27 cellular contexts compared by ENCODE assay signal in genomic region chr6:150846641-150847040, GRCh38.
"Had no signal": no experiment of that assay in that cellular context is flagged by ENCODE, and none has a peak within 500 bp of the region (broad histone marks: within the 10 kb centered on the region; RNA-seq: fewer than 3 reads in every experiment).

No MANE protein-coding gene starts in this region.

- ATAC-seq: esophagus mucosa; heart right ventricle; left lobe of liver; naive thymus-derived CD4-positive, alpha-beta T cell; sciatic nerve; stimulated activated effector memory CD8-positive, alpha-beta T cell treated with anti-CD3 and anti-CD28 coated beads, Interleukin-12 subunit alpha, Interleukin-12 subunit beta, amount 100 ng/mL, for 72 hours had no signal

- H3K4me3 Mint-ChIP-seq: naive thymus-derived CD4-positive, alpha-beta T cell; nephron; neural progenitor cell; stimulated activated effector memory CD8-positive, alpha-beta T cell treated with anti-CD3 and anti-CD28 coated beads, Interleukin-12 subunit alpha, Interleukin-12 subunit beta, amount 100 ng/mL, for 72 hours had no signal

- H3K4me1 Mint-ChIP-seq: nephron; stimulated activated effector memory CD8-positive, alpha-beta T cell treated with anti-CD3 and anti-CD28 coated beads, Interleukin-12 subunit alpha, Interleukin-12 subunit beta, amount 100 ng/mL, for 72 hours had no signal

- H3K4me2 ChIP-seq: neural progenitor cell had no signal

- H3K27ac Mint-ChIP-seq: naive thymus-derived CD4-positive, alpha-beta T cell; nephron; neural progenitor cell; progenitor cell of endocrine pancreas; stimulated activated effector memory CD8-positive, alpha-beta T cell treated with anti-CD3 and anti-CD28 coated beads, Interleukin-12 subunit alpha, Interleukin-12 subunit beta, amount 100 ng/mL, for 72 hours had no signal

- H3K36me3 Mint-ChIP-seq: naive thymus-derived CD4-positive, alpha-beta T cell; stimulated activated effector memory CD8-positive, alpha-beta T cell treated with anti-CD3 and anti-CD28 coated beads, Interleukin-12 subunit alpha, Interleukin-12 subunit beta, amount 100 ng/mL, for 72 hours had no signal

- H3K36me3 ChIP-seq: neural progenitor cell, thyroid gland had no signal

- H3K9me3 ChIP-seq: heart right ventricle, stomach, thyroid gland had no signal

- H3K9me3 Mint-ChIP-seq: naive thymus-derived CD4-positive, alpha-beta T cell; nephron; neural progenitor cell; stimulated activated effector memory CD8-positive, alpha-beta T cell treated with anti-CD3 and anti-CD28 coated beads, Interleukin-12 subunit alpha, Interleukin-12 subunit beta, amount 100 ng/mL, for 72 hours had no signal

- H3K4me3 ChIP-seq: dorsolateral prefrontal cortex, heart right ventricle, lung, neural progenitor cell, stomach, thyroid gland had no signal

- DNase-seq: cerebellar nuclear complex; dorsolateral prefrontal cortex; effector CD4-positive, alpha-beta T cell; foreskin melanocyte; glutamatergic neuron; heart right ventricle; hippocampal formation; kidney; mesendoderm; midbrain; naive thymus-derived CD4-positive, alpha-beta T cell; stimulated activated CD4-positive, alpha-beta T cell treated with anti-CD3 and anti-CD28 coated beads, Interleukin-2, amount 100 ng/mL, for 24 hours; stimulated activated CD4-positive, alpha-beta T cell treated with anti-CD3 and anti-CD28 coated beads, Interleukin-4, amount 100 ng/mL, for 24 hours; stimulated activated naive CD4-positive, alpha-beta T cell treated with Interleukin-2 at 50 U/mL for 16 hours; stomach; thyroid gland; trophoblast cell had no signal

- H3K4me1 ChIP-seq: heart right ventricle, parathyroid adenoma, stomach, thyroid gland had no signal

- H3K27me3 Mint-ChIP-seq: progenitor cell of endocrine pancreas had no signal

- H2AFZ ChIP-seq: neural progenitor cell, parathyroid adenoma had no signal

- H3K79me2 ChIP-seq: parathyroid adenoma had no signal

- H3K27me3 ChIP-seq: dorsolateral prefrontal cortex, heart right ventricle, neural progenitor cell, stomach, thyroid gland had no signal

- H3K9ac ChIP-seq: neural progenitor cell, parathyroid adenoma had no signal

- H3K27ac ChIP-seq: dorsolateral prefrontal cortex, epithelial cell of prostate, heart right ventricle, neural progenitor cell, parathyroid adenoma, stomach, thyroid gland had no signal
